21 cellular contexts compared by ENCODE assay signal in the genomic region with DNA sequence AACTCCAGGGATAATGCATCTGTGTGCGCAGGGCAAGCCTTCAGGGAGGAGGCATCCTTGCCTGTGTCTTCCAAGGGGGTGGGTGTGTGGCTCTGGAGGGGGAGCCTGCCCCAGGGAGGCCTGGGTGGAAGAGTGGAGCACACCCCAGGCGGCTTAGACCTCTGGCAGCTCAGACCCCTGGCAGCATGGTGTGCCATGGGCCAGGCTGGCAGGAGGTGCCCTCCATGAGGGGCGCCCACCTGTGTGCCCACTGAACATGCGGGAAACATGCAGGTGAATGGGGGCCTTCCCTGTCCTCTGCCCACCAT. TPM values are rescaled to one million over a fixed set of nuclear protein-coding genes. Genes with fewer than 3 reads are reported as not detected.
DNase-seq lines count a peak whose midpoint lies in the region; ATAC-seq and TF ChIP-seq lines count a peak whose summit lies in the region.
"Had no signal": no experiment of that assay in that cellular context is flagged by ENCODE, and none has a peak within 500 bp of the region (broad histone marks: within the 10 kb centered on the region; RNA-seq: fewer than 3 reads in every experiment).

No MANE protein-coding gene starts in this region.

- TF ChIP-seq EP300 in suprapubic skin (IDR thresholded peaks at IDR 0.05), result no peak

- WGBS in heart right ventricle, 2 donors, result 83 to 87% methylated on average over 4 of the region's 4 CpGs
- WGBS in suprapubic skin, result 60% methylated on average over 1 of the region's 4 CpGs

- H3K4me3 Mint-ChIP-seq in naive B cell, result peak overlapping the region; percentile 25 to 99 (median 50)
- H3K4me3 Mint-ChIP-seq: activated CD4-positive, alpha-beta T cell treated with anti-CD3 and anti-CD28 coated beads, Interleukin-2, amount 10 ng/mL, durations not matched to agents 7 days and 5 days had no signal

- H3K4me3 ChIP-seq in heart right ventricle, result peak overlapping the region in 1 of 10 donors; percentile 78
- H3K4me3 ChIP-seq in suprapubic skin, result no peak overlapping the region
- H3K4me3 ChIP-seq in Peyer's patch, result no peak overlapping the region

- H3K9me3 ChIP-seq in heart right ventricle (no peaks in the 10 kb centered on the region), suprapubic skin (no peaks in the 10 kb centered on the region), Peyer's patch (no peaks in the 10 kb centered on the region)
- H3K9me3 ChIP-seq: upper lobe of left lung had no signal

- ATAC-seq in heart right ventricle, result no peak
- ATAC-seq in Right ventricle myocardium superior (ENCODE audit: poor library complexity), result no peak
- no peak for ATAC-seq in naive B cell (ENCODE audit: low read depth in 2 of 2)
- ATAC-seq in GM19397 (IDR thresholded peaks at IDR 0.05; ENCODE audit: unreplicated experiment), result no peak

- peak overlapping the region in 2 of 6 donors; percentile 36 to 69 for H3K27ac Mint-ChIP-seq in naive B cell
- H3K27ac Mint-ChIP-seq: progenitor cell of endocrine pancreas had no signal

- H3K27me3 ChIP-seq in heart right ventricle (peaks cover 0 to 55% (median 9%) of the 10 kb centered on the region in 7 donors), suprapubic skin (peaks cover 26% of the 10 kb centered on the region), Peyer's patch (peaks cover 0 to 17% of the 10 kb centered on the region in 2 donors)

- peaks cover 39 to 75% (median 71%) of the 10 kb centered on the region in 9 donors for H3K4me1 ChIP-seq in heart right ventricle
- peaks cover 89% of the 10 kb centered on the region for H3K4me1 ChIP-seq in suprapubic skin
- H3K4me1 ChIP-seq in Peyer's patch, result peaks cover 0 to 66% (median 37%) of the 10 kb centered on the region in 4 donors

- DNase-seq in heart right ventricle (no peak), Right ventricle myocardium superior (no peak), naive B cell (no peak), suprapubic skin (ENCODE audit: low spot score in 2 of 2) (no peak), Peyer's patch (no peak)
- DNase-seq in activated T-cell treated with anti-CD3 and anti-CD28 coated beads, Interleukin-2, amount 50 U/mL, for 48 hours, result no peak
- DNase-seq: activated CD4-positive, alpha-beta T cell treated with anti-CD3 and anti-CD28 coated beads, Interleukin-2, amount 10 ng/mL, durations not matched to agents 7 days and 5 days; brain microvascular endothelial cell; GOT3; NCI-H1694; NCI-H774 had no signal

- intact Hi-C loops in heart right ventricle (cut with DNase I), result loop anchor here in 2 of 10 donors (2.0 to 10.0 kb wide), 5 partner anchors 59 to 330 kb away; partner anchors contain the start of genes PRXL2B (in 2 of the 2) and PEX10 (in 1 of the 2)
- intact Hi-C loops in Right ventricle myocardium superior (cut with DNase I), result no loop called here

- H3K36me3 ChIP-seq in heart right ventricle (no peaks in the 10 kb centered on the region), suprapubic skin (no peaks in the 10 kb centered on the region), Peyer's patch (no peaks in the 10 kb centered on the region)
- H3K36me3 ChIP-seq: brain microvascular endothelial cell, upper lobe of left lung had no signal

- H3K36me3 Mint-ChIP-seq in naive B cell, result no peaks in the 10 kb centered on the region
- H3K36me3 Mint-ChIP-seq: activated naive CD8-positive, alpha-beta T cell; IgD-negative memory B cell had no signal

- H3K9me3 Mint-ChIP-seq in naive B cell, result no peaks in the 10 kb centered on the region
- H3K9me3 Mint-ChIP-seq: activated CD4-positive, alpha-beta T cell treated with anti-CD3 and anti-CD28 coated beads, Interleukin-2, amount 10 ng/mL, durations not matched to agents 7 days and 5 days; IgD-negative memory B cell had no signal

- peak overlapping the region in 9 of 10 donors; percentile 40 to 89 (median 83) for H3K27ac ChIP-seq in heart right ventricle
- H3K27ac ChIP-seq in cingulate gyrus (ENCODE audit: low read depth, low read length), result peak overlapping the region; percentile 10
- peak overlapping the region; percentile 78 for H3K27ac ChIP-seq in suprapubic skin
- H3K27ac ChIP-seq in Peyer's patch, result no peak overlapping the region
- H3K27ac ChIP-seq: brain microvascular endothelial cell, HL-60 had no signal

- H3K27me3 Mint-ChIP-seq in naive B cell, result peaks cover 0 to 28% (median 5%) of the 10 kb centered on the region in 3 donors

- no peak for TF ChIP-seq POLR2A in suprapubic skin (IDR thresholded peaks at IDR 0.05)
- no peak for TF ChIP-seq POLR2A in Peyer's patch (IDR thresholded peaks at IDR 0.05)

- peaks cover 15 to 41% (median 41%) of the 10 kb centered on the region in 3 donors for H3K4me1 Mint-ChIP-seq in naive B cell

- TF ChIP-seq CTCF in heart right ventricle (IDR thresholded peaks at IDR 0.05), result no peak
- no peak for TF ChIP-seq CTCF in suprapubic skin (IDR thresholded peaks at IDR 0.05)
- TF ChIP-seq CTCF in Peyer's patch (IDR thresholded peaks at IDR 0.05), result no peak

RNA-seq across cellular contexts. Expression of gene PANK4, which starts 1.1 kb away (rescaled TPM):
- total RNA-seq in heart right ventricle (10 to 100 TPM; 29.8 to 56.4 (median 35.2) TPM), Right ventricle myocardium superior (45.5 TPM), suprapubic skin (10 to 100 TPM; 17.7 to 36.0 (median 29.7) TPM), Peyer's patch (10 to 100 TPM; 43.4 to 82.5 (median 70.5) TPM)
- polyA plus RNA-seq in heart right ventricle (10 to 100 TPM; 26.1 to 35.6 TPM), naive B cell (ENCODE audit: low read depth in 6 of 6) (10 to 100 TPM in 3 of 6 donors, 1 to 10 TPM in 3; 8.6 to 22.2 (median 9.9) TPM)

RNA-seq across cellular contexts. Expression of gene HES5, which starts 2.6 kb away (rescaled TPM):
- total RNA-seq in heart right ventricle, result 1 to 10 TPM in 6 of 10 donors, under 1 TPM in 3, not detected in 1; 0.51 to 3.1 (median 1.4) TPM
- polyA plus RNA-seq in heart right ventricle, result 1 to 10 TPM; 1.0 to 1.1 TPM
- 1.6 TPM for total RNA-seq in Right ventricle myocardium superior
- not detected for polyA plus RNA-seq in naive B cell (ENCODE audit: low read depth in 6 of 6)
- 10 to 100 TPM in 1 of 4 donors, 1 to 10 TPM in 3; 2.6 to 12.0 (median 5.9) TPM for total RNA-seq in suprapubic skin
- under 1 TPM in 1 of 4 donors, not detected in 3; 0.88 TPM for total RNA-seq in Peyer's patch
- total RNA-seq: A673; activated CD4-positive, alpha-beta T cell treated with anti-CD3 and anti-CD28 coated beads, Interleukin-2, amount 10 ng/mL, durations not matched to agents 7 days and 5 days; lung microvascular endothelial cell; myocyte had no signal
- polyA plus RNA-seq: IgD-negative memory B cell had no signal

RNA-seq across cellular contexts. Expression of gene TNFRSF14, which starts 28.7 kb away (rescaled TPM):
- total RNA-seq in heart right ventricle (10 to 100 TPM in 7 of 10 donors, 1 to 10 TPM in 3; 7.5 to 43.8 (median 13.0) TPM), Right ventricle myocardium superior (16.0 TPM), suprapubic skin (100 to 1,000 TPM in 1 of 4 donors, 10 to 100 TPM in 3; 33.3 to 111 (median 60.9) TPM), Peyer's patch (100 to 1,000 TPM; 231 to 532 (median 316) TPM)
- polyA plus RNA-seq in heart right ventricle (10 to 100 TPM; 19.3 to 59.6 TPM), naive B cell (ENCODE audit: low read depth in 6 of 6) (10 to 100 TPM; 40.7 to 75.6 (median 50.4) TPM)

RNA-seq across cellular contexts. Expression of gene PLCH2, which starts 51.4 kb away (rescaled TPM):
- total RNA-seq in heart right ventricle (under 1 TPM in 8 of 10 donors, not detected in 2; 0.06 to 0.51 (median 0.09) TPM), Right ventricle myocardium superior (0.13 TPM), suprapubic skin (100 to 1,000 TPM in 3 of 4 donors, 10 to 100 TPM in 1; 83.3 to 324 (median 130) TPM), Peyer's patch (10 to 100 TPM in 2 of 4 donors, 1 to 10 TPM in 2; 2.5 to 18.3 (median 7.8) TPM)
- polyA plus RNA-seq in heart right ventricle (under 1 TPM; 0.12 to 0.22 TPM), naive B cell (ENCODE audit: low read depth in 6 of 6) (1 to 10 TPM in 5 of 6 donors, under 1 TPM in 1; 0.94 to 2.5 (median 1.6) TPM)
- total RNA-seq: A673, progenitor cell of endocrine pancreas had no signal

RNA-seq across cellular contexts. Expression of gene PRXL2B, which starts 59.1 kb away (rescaled TPM):
- total RNA-seq in heart right ventricle, result 10 to 100 TPM in 1 of 10 donors, 1 to 10 TPM in 9; 3.7 to 10.3 (median 5.3) TPM
- polyA plus RNA-seq in heart right ventricle, result 10 to 100 TPM in 1 of 2 donors, 1 to 10 TPM in 1; 6.8 to 12.0 TPM
- total RNA-seq in Right ventricle myocardium superior, result 9.8 TPM
- 10 to 100 TPM; 11.6 to 18.6 (median 13.7) TPM for polyA plus RNA-seq in naive B cell (ENCODE audit: low read depth in 6 of 6)
- 10 to 100 TPM in 2 of 4 donors, 1 to 10 TPM in 2; 9.7 to 16.3 (median 10.7) TPM for total RNA-seq in suprapubic skin
- 10 to 100 TPM; 41.3 to 79.5 (median 59.0) TPM for total RNA-seq in Peyer's patch

Comparison
In these comparisons a context has a peak if more than half of its experiments do, and no peak if none do; other contexts are left out.
1. H3K27ac ChIP-seq: peak in heart right ventricle (9 of 10), cingulate gyrus (single experiment) and suprapubic skin (single experiment); none in Peyer's patch (0 of 4).